14 cellular contexts compared by ENCODE assay signal in the genomic region with DNA sequence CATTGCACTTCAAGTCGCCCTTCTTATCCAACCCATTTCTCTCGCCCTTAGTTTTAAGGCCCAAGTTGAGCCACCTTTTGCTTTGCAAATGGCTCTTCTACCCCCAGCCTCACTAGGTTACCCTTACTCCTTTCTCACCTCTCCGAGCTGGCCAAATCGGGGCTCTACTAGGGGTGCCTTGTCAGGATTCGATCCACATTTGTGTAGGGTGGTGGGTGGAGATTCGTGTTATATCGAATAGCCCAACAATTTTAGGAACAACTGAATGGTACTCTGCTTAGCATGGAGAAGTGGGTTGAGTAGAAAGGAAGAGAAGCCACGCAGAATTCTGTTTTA. TPM values are rescaled to one million over a fixed set of nuclear protein-coding genes. Genes with fewer than 3 reads are reported as not detected.
A peak's percentile ranks its signal among the peaks of the same experiment; 100 is the strongest.
DNase-seq lines count a peak whose midpoint lies in the region; ATAC-seq and TF ChIP-seq lines count a peak whose summit lies in the region.
"Had no signal": no experiment of that assay in that cellular context is flagged by ENCODE, and none has a peak within 500 bp of the region (broad histone marks: within the 10 kb centered on the region; RNA-seq: fewer than 3 reads in every experiment).

No MANE protein-coding gene starts in this region.

- WGBS in HUES64 = 8% methylated on average over 8 of the region's 8 CpGs
- WGBS in mesenchymal stem cell = 11% methylated on average over 7 of the region's 8 CpGs

- H3K27ac ChIP-seq in HUES64 (ENCODE audit: low read depth, low read length) = no peak overlapping the region
- H3K27ac ChIP-seq in coronary artery = peak overlapping the region; percentile 11 to 70
- H3K27ac ChIP-seq in mesenchymal stem cell (ENCODE audit: low read length, poor library complexity, severe bottlenecking) = no peak overlapping the region
- H3K27ac ChIP-seq in thoracic aorta = peak overlapping the region; percentile 48 to 60

- no peak overlapping the region for H2BK120ac ChIP-seq in mesenchymal stem cell (ENCODE audit: low read depth, low read length)

- peak overlapping the region; percentile 70 for H3K4me3 ChIP-seq in HUES64 (ENCODE audit: low read length)
- peak overlapping the region; percentile 79 for H3K4me3 ChIP-seq in coronary artery
- peak overlapping the region; percentile 75 to 97 for H3K4me3 ChIP-seq in mesenchymal stem cell (ENCODE audit: insufficient read depth in 1 of 2, low read depth in 1 of 2, low read length in 2 of 2)
- H3K4me3 ChIP-seq in thoracic aorta = peak overlapping the region; percentile 95
- H3K4me3 ChIP-seq: mucosa of descending colon had no signal

- ATAC-seq in thoracic aorta (ENCODE audit: insufficient number of reproducible peaks, low FRiP score, low read depth) (no peak), HG02885 (IDR thresholded peaks at IDR 0.05; ENCODE audit: poor library complexity, unreplicated experiment) (no peak), GM18858 (IDR thresholded peaks at IDR 0.05; ENCODE audit: unreplicated experiment) (no peak)
- ATAC-seq: mucosa of descending colon had no signal

- peaks cover 74% of the 10 kb centered on the region for H3K27me3 ChIP-seq in HUES64 (ENCODE audit: insufficient read depth, low read length)
- peaks cover 0 to 13% of the 10 kb centered on the region in 2 experiments for H3K27me3 ChIP-seq in mesenchymal stem cell (ENCODE audit: control insufficient read depth in 1 of 2, insufficient read depth in 1 of 2, low read length in 2 of 2)
- no peaks in the 10 kb centered on the region for H3K27me3 ChIP-seq in thoracic aorta (replicated peaks; ENCODE audit: insufficient read depth)

- no peak overlapping the region for H3K18ac ChIP-seq in mesenchymal stem cell (ENCODE audit: low read depth in 1 of 2, low read length in 2 of 2)

- H3K23ac ChIP-seq in mesenchymal stem cell (ENCODE audit: low read length in 2 of 2) = no peak overlapping the region

- H3K4me1 ChIP-seq in HUES64 (ENCODE audit: insufficient read depth, low read length) = peaks cover 40% of the 10 kb centered on the region
- peaks cover 30% of the 10 kb centered on the region for H3K4me1 ChIP-seq in mesenchymal stem cell (ENCODE audit: control insufficient read depth, insufficient read depth, low read depth, low read length)
- peaks cover 4 to 25% of the 10 kb centered on the region in 2 donors for H3K4me1 ChIP-seq in thoracic aorta (ENCODE audit: control insufficient read depth in 1 of 2, low read depth in 2 of 2)

- DNase-seq in coronary artery (ENCODE audit: low spot score) = no peak
- no peak for DNase-seq in mesenchymal stem cell
- DNase-seq in thoracic aorta (ENCODE audit: low spot score) = no peak
- DNase-seq in nucleus accumbens (lab: John Stamatoyannopoulos, UW) = no peak
- no peak for DNase-seq in NCI-H2196 (lab: John Stamatoyannopoulos, UW; ENCODE audit: unreplicated experiment)
- DNase-seq: activated T-cell treated with anti-CD3 and anti-CD28 coated beads for 4 hours, cortex of kidney, NCI-H2227 treated with DMSO at 0.1 percent for 48 hours had no signal

- no peak overlapping the region for H2BK15ac ChIP-seq in mesenchymal stem cell (ENCODE audit: low read depth, poor library complexity, severe bottlenecking)

- no peak overlapping the region for H4K8ac ChIP-seq in mesenchymal stem cell (ENCODE audit: low read length)

- H2BK12ac ChIP-seq in mesenchymal stem cell (ENCODE audit: low read length in 2 of 2) = no peak overlapping the region

- H2AFZ ChIP-seq in mesenchymal stem cell (ENCODE audit: low read depth, low read length) = no peak overlapping the region

- H3K9me3 ChIP-seq in HUES64 (ENCODE audit: insufficient read depth, low read depth, low read length) = no peaks in the 10 kb centered on the region
- H3K9me3 ChIP-seq in mesenchymal stem cell (ENCODE audit: control insufficient read depth, low read length) = no peaks in the 10 kb centered on the region
- no peaks in the 10 kb centered on the region for H3K9me3 ChIP-seq in thoracic aorta
- H3K9me3 ChIP-seq: mucosa of descending colon had no signal

- H3K14ac ChIP-seq in mesenchymal stem cell (ENCODE audit: low read length in 2 of 2) = no peak overlapping the region

- H4K91ac ChIP-seq in mesenchymal stem cell (ENCODE audit: low read length) = no peak overlapping the region

- no peak overlapping the region for H2AK5ac ChIP-seq in mesenchymal stem cell (ENCODE audit: low read length, severe bottlenecking)

- H2BK5ac ChIP-seq in mesenchymal stem cell (ENCODE audit: low read depth, low read length, poor library complexity, severe bottlenecking) = no peak overlapping the region

- TF ChIP-seq CTCF in coronary artery (IDR thresholded peaks at IDR 0.05) (no peak), thoracic aorta (IDR thresholded peaks at IDR 0.05) (no peak)

- H3K36me3 ChIP-seq in HUES64 (ENCODE audit: insufficient read depth, low read length) (peaks cover 3% of the 10 kb centered on the region; the same call in 1 of the 2 replicates), mesenchymal stem cell (ENCODE audit: control insufficient read depth in 1 of 2, insufficient read depth in 2 of 2, low read depth in 1 of 2, low read length in 2 of 2) (no peaks in the 10 kb centered on the region), thoracic aorta (no peaks in the 10 kb centered on the region)

- no peak overlapping the region for H3K9ac ChIP-seq in HUES64 (ENCODE audit: low read depth, low read length)
- H3K9ac ChIP-seq in mesenchymal stem cell (ENCODE audit: low read length) = peak overlapping the region; percentile 91

- H3K4ac ChIP-seq in mesenchymal stem cell (ENCODE audit: low read depth in 1 of 2, low read length in 2 of 2) = no peak overlapping the region

- H3K79me1 ChIP-seq in mesenchymal stem cell (replicated peaks; ENCODE audit: low read length, poor library complexity, severe bottlenecking) = peaks cover 9% of the 10 kb centered on the region

- H3K4me2 ChIP-seq in mesenchymal stem cell (ENCODE audit: low read length, poor library complexity, severe bottlenecking) = peak overlapping the region; percentile 100

RNA-seq across cellular contexts. Expression of gene SLIT2, which starts 3.5 kb away (rescaled TPM):
- 12.5 TPM for polyA plus RNA-seq in HUES64 (2013, experiment 1 of 2)
- 23.1 TPM for polyA plus RNA-seq in HUES64 (2013, experiment 2 of 2)
- polyA plus RNA-seq in mesenchymal stem cell (2013, experiment 1 of 2) = 19.2 TPM
- polyA plus RNA-seq in mesenchymal stem cell (2013, experiment 2 of 2) = 18.7 TPM
- 10 to 100 TPM; 30.3 to 71.1 TPM for total RNA-seq in thoracic aorta
- total RNA-seq: T-helper 1 cell treated with Interleukin-12 subunit alpha and Interleukin-12 subunit beta and Interleukin-4 antibody, amounts not matched to agents 30 ng/mL and 1 ng/mL, for 36 hours had no signal
- polyA plus RNA-seq: IgD-negative memory B cell had no signal

Comparison
In these comparisons a context has a peak if more than half of its experiments do, and no peak if none do; other contexts are left out.
1. H3K27ac ChIP-seq: peak in coronary artery (2 of 2) and thoracic aorta (2 of 2); none in HUES64 (single experiment) and mesenchymal stem cell (single experiment).
2. Peak in every context shown above with its lines, with median percentiles within 50 percentile points of each other: H3K4me3 ChIP-seq.